Comparison of ENCODE assay signal across 12 cellular contexts in genomic region chr3:130971208-130971607, GRCh38.
"Had no signal": no experiment of that assay in that cellular context is flagged by ENCODE, and none has a peak within 500 bp of the region (broad histone marks: within the 10 kb centered on the region; RNA-seq: fewer than 3 reads in every experiment).

No MANE protein-coding gene starts in this region.

- H3K27ac Mint-ChIP-seq: naive B cell; stimulated activated naive B cell treated with anti-CD40 and anti-IgM and Interleukin-4, amounts not matched to agents 10 μg/mL and 1 μg/mL and 100 μg/mL, for 72 hours had no signal

- H3K9me3 Mint-ChIP-seq: naive B cell; stimulated activated naive B cell treated with anti-CD40 and anti-IgM and Interleukin-4, amounts not matched to agents 10 μg/mL and 1 μg/mL and 100 μg/mL, for 72 hours had no signal

- DNase-seq: activated CD8-positive, alpha-beta memory T cell treated with anti-CD3 and anti-CD28 coated beads for 24 hours; activated gamma-delta T cell treated with Interleukin-2 at 50 U/mL for 16 hours; body of pancreas; dermis blood vessel endothelial cell; hypothalamus; lower lobe of right lung; naive B cell; stimulated activated naive B cell treated with anti-CD40 and anti-IgM and Interleukin-4, amounts not matched to agents 10 μg/mL and 1 μg/mL and 100 μg/mL, for 72 hours had no signal

- ATAC-seq: body of pancreas; lower lobe of right lung; stimulated activated naive B cell treated with anti-CD40 and anti-IgM and Interleukin-4, amounts not matched to agents 10 μg/mL and 1 μg/mL and 100 μg/mL, for 72 hours had no signal

- H3K27me3 Mint-ChIP-seq: naive B cell; stimulated activated naive B cell treated with anti-CD40 and anti-IgM and Interleukin-4, amounts not matched to agents 10 μg/mL and 1 μg/mL and 100 μg/mL, for 72 hours had no signal

- H3K27ac ChIP-seq: body of pancreas, lower lobe of right lung, neutrophil, right atrium auricular region, tibial nerve, vagina had no signal

- H3K9me3 ChIP-seq: body of pancreas, lower lobe of right lung, neutrophil, right atrium auricular region, tibial nerve, vagina had no signal

- H3K27me3 ChIP-seq: body of pancreas, neutrophil, right atrium auricular region, tibial nerve, vagina had no signal

- H3K4me1 ChIP-seq: body of pancreas, lower lobe of right lung, right atrium auricular region, tibial nerve, vagina had no signal

- H3K4me1 Mint-ChIP-seq: naive B cell; stimulated activated naive B cell treated with anti-CD40 and anti-IgM and Interleukin-4, amounts not matched to agents 10 μg/mL and 1 μg/mL and 100 μg/mL, for 72 hours had no signal

- H3K4me3 ChIP-seq: body of pancreas, lower lobe of right lung, right atrium auricular region, tibial nerve, vagina had no signal

- H3K4me3 Mint-ChIP-seq: naive B cell; stimulated activated naive B cell treated with anti-CD40 and anti-IgM and Interleukin-4, amounts not matched to agents 10 μg/mL and 1 μg/mL and 100 μg/mL, for 72 hours had no signal
